In the genomic region with DNA sequence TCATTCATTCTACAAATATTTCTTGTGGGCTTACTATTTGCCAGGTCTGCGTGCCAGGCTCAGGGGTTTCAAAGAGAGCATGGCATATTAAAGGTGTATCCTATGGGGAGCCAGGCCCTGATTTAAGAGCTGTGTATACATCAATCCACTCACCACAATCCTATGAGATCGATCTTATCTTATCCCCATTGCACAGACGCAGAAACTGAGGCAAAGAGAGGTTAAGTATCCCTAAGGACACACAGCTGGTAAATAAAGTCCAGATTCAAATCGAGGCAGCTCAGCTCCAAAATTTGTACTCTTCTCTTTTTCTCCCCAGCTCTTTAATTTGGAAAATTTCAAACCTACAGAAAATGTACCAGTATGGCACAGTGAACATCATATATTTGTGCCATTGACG, we compare ENCODE assay signal across 31 cellular contexts. TPM values are rescaled to one million over a fixed set of nuclear protein-coding genes. Genes with fewer than 3 reads are reported as not detected.
"Had no signal": no experiment of that assay in that cellular context is flagged by ENCODE, and none has a peak within 500 bp of the region (broad histone marks: within the 10 kb centered on the region; RNA-seq: fewer than 3 reads in every experiment).

No MANE protein-coding gene starts in this region.

- H3K4me3 ChIP-seq: neural progenitor cell, ovary, psoas muscle, skin epidermis, smooth muscle cell, spleen, suprapubic skin, testis, tibial nerve, upper lobe of left lung, vagina had no signal

- ATAC-seq: naive thymus-derived CD8-positive, alpha-beta T cell; natural killer cell treated with Interleukin-12 subunit alpha and Interleukin-12 subunit beta and Interleukin-15 and Interleukin-18, amount 100 ng/mL, for 72 hours; psoas muscle; sciatic nerve; stimulated activated memory B cell treated with anti-CD40 and anti-IgM and Interleukin-4, amounts not matched to agents 10 μg/mL and 1 μg/mL and 100 μg/mL, for 72 hours; stimulated activated naive CD8-positive, alpha-beta T cell treated with anti-CD3 and anti-CD28 coated beads, Interleukin-15, amount 100 ng/mL, for 72 hours; stimulated activated naive CD8-positive, alpha-beta T cell treated with anti-CD3 and anti-CD28 coated beads, Interleukin-15, Interleukin-2, amounts not matched to agents 100 U/mL and 50 U/mL, for 24 hours had no signal

- DNase-seq: naive thymus-derived CD8-positive, alpha-beta T cell; occipital lobe; ovary; posterior cingulate gyrus; psoas muscle; right cardiac atrium; spleen; stimulated activated CD4-positive, alpha-beta T cell treated with anti-CD3 and anti-CD28 coated beads, Interleukin-12 subunit alpha, Interleukin-12 subunit beta, amount 100 ng/mL, for 4 hours; stimulated activated CD4-positive, alpha-beta T cell treated with anti-CD3 and anti-CD28 coated beads, Interleukin-1b, Interleukin-23, amount 100 ng/mL, for 48 hours; stimulated activated CD4-positive, alpha-beta T cell treated with anti-CD3 and anti-CD28 coated beads, Interleukin-4, amount 100 ng/mL, for 1 hour; stimulated activated CD4-positive, alpha-beta T cell treated with anti-CD3 and anti-CD28 coated beads, Interleukin-4, amount 100 ng/mL, for 4 hours; stimulated activated CD8-positive, alpha-beta memory T cell treated with anti-CD3 and anti-CD28 coated beads, Interleukin-4, amount 100 ng/mL, for 48 hours; stimulated activated naive CD4-positive, alpha-beta T cell; stimulated activated naive CD8-positive, alpha-beta T cell treated with anti-CD3 and anti-CD28 coated beads, Interleukin-15, amount 100 ng/mL, for 72 hours; stimulated activated naive CD8-positive, alpha-beta T cell treated with anti-CD3 and anti-CD28 coated beads, Interleukin-15, Interleukin-2, amounts not matched to agents 100 U/mL and 50 U/mL, for 24 hours; substantia nigra; testis; trophoblast cell; upper lobe of left lung had no signal

- H3K27me3 ChIP-seq: neural progenitor cell, ovary, suprapubic skin, testis, tibial nerve, upper lobe of left lung, vagina had no signal

- H3K36me3 Mint-ChIP-seq: naive thymus-derived CD8-positive, alpha-beta T cell; natural killer cell treated with Interleukin-12 subunit alpha and Interleukin-12 subunit beta and Interleukin-15 and Interleukin-18, amount 100 ng/mL, for 72 hours; neural progenitor cell; stimulated activated memory B cell treated with anti-CD40 and anti-IgM and Interleukin-4, amounts not matched to agents 10 μg/mL and 1 μg/mL and 100 μg/mL, for 72 hours had no signal

- H3K4me3 Mint-ChIP-seq: naive thymus-derived CD8-positive, alpha-beta T cell; natural killer cell treated with Interleukin-12 subunit alpha and Interleukin-12 subunit beta and Interleukin-15 and Interleukin-18, amount 100 ng/mL, for 72 hours; neural progenitor cell; stimulated activated memory B cell treated with anti-CD40 and anti-IgM and Interleukin-4, amounts not matched to agents 10 μg/mL and 1 μg/mL and 100 μg/mL, for 72 hours; stimulated activated naive CD8-positive, alpha-beta T cell treated with anti-CD3 and anti-CD28 coated beads, Interleukin-15, amount 100 ng/mL, for 72 hours had no signal

- H3K27ac Mint-ChIP-seq: naive thymus-derived CD8-positive, alpha-beta T cell; natural killer cell treated with Interleukin-12 subunit alpha and Interleukin-12 subunit beta and Interleukin-15 and Interleukin-18, amount 100 ng/mL, for 72 hours; progenitor cell of endocrine pancreas; stimulated activated memory B cell treated with anti-CD40 and anti-IgM and Interleukin-4, amounts not matched to agents 10 μg/mL and 1 μg/mL and 100 μg/mL, for 72 hours had no signal

- H3K4me1 ChIP-seq: neural progenitor cell, psoas muscle, spleen, testis, upper lobe of left lung had no signal

- H3K27ac ChIP-seq: neural progenitor cell, ovary, parathyroid adenoma, psoas muscle, skin epidermis, spleen, suprapubic skin, testis, upper lobe of left lung, vagina had no signal

- H3K9me3 ChIP-seq: ovary, psoas muscle, spleen, suprapubic skin, testis, tibial nerve, upper lobe of left lung, vagina had no signal

- H3K36me3 ChIP-seq: neural progenitor cell, ovary, spleen, suprapubic skin, tibial nerve, upper lobe of left lung, vagina had no signal

- H3K4me2 ChIP-seq: neural progenitor cell, smooth muscle cell had no signal

- H3K9ac ChIP-seq: neural progenitor cell, parathyroid adenoma had no signal

- H2AFZ ChIP-seq: neural progenitor cell, parathyroid adenoma had no signal

- H3K9me3 Mint-ChIP-seq: naive thymus-derived CD8-positive, alpha-beta T cell; natural killer cell treated with Interleukin-12 subunit alpha and Interleukin-12 subunit beta and Interleukin-15 and Interleukin-18, amount 100 ng/mL, for 72 hours; neural progenitor cell; stimulated activated memory B cell treated with anti-CD40 and anti-IgM and Interleukin-4, amounts not matched to agents 10 μg/mL and 1 μg/mL and 100 μg/mL, for 72 hours; stimulated activated naive CD8-positive, alpha-beta T cell treated with anti-CD3 and anti-CD28 coated beads, Interleukin-15, amount 100 ng/mL, for 72 hours had no signal

- H3K4me1 Mint-ChIP-seq: naive thymus-derived CD8-positive, alpha-beta T cell; stimulated activated memory B cell treated with anti-CD40 and anti-IgM and Interleukin-4, amounts not matched to agents 10 μg/mL and 1 μg/mL and 100 μg/mL, for 72 hours; stimulated activated naive CD8-positive, alpha-beta T cell treated with anti-CD3 and anti-CD28 coated beads, Interleukin-15, amount 100 ng/mL, for 72 hours had no signal

RNA-seq across cellular contexts. Expression of gene EYA2, which starts 43.2 kb away (rescaled TPM):
- total RNA-seq: naive thymus-derived CD8-positive, alpha-beta T cell; renal cortical epithelial cell had no signal
- polyA plus RNA-seq: naive thymus-derived CD8-positive, alpha-beta T cell had no signal
